In the genomic region with DNA sequence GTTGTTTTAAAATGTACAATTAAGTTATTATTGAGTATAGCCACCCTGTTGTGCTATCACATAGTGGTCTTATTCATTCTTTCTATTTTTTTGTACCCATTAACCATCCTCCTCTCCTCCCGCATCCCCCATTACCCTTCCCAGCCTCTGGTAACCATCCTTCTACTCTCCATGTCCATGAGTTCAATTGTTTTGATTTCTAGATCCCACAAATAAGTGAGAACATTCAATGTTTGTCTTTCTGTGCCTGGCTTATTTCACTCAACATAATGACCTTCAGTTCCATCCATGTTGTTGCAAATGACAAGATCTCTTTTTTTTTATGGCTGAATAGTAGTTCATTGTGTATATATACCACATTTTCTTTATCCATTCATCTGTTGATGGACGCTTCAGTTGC, we compare ENCODE assay signal across 6 cellular contexts.
DNase-seq lines count a peak whose midpoint lies in the region; ATAC-seq, FAIRE-seq and TF ChIP-seq lines count a peak whose summit lies in the region.
"Not testable (repeated sequence)": the region's sequence is repeated elsewhere in the genome, so short reads cannot be mapped to it uniquely, and the experiment has no call there.

No MANE protein-coding gene starts in this region.

- not testable (repeated sequence) for H3K4me1 ChIP-seq in A549; endothelial cell of umbilical vein (ENCODE audit: control insufficient read depth, extremely low read depth, insufficient read depth, low read length)

- TF ChIP-seq RAD21 in A549 (conservative IDR thresholded peaks at IDR 0.05 in 1 of 2, IDR thresholded peaks at IDR 0.05 in 1 of 2) = not testable (repeated sequence)

- not testable (repeated sequence) for TF ChIP-seq CTCF in A549 (IDR thresholded peaks at IDR 0.05); endothelial cell of umbilical vein (IDR thresholded peaks at IDR 0.05; ENCODE audit: extremely low read depth in 1 of 2, insufficient read depth in 1 of 2, low read depth in 1 of 2, low read length in 2 of 2)

- not testable (repeated sequence) for H3K79me2 ChIP-seq in endothelial cell of umbilical vein (ENCODE audit: control insufficient read depth, insufficient read depth, low read length)

- not testable (repeated sequence) for TF ChIP-seq EP300 in A549 (IDR thresholded peaks at IDR 0.05)

- CTCF ChIA-PET in A549 (lab: Yijun Ruan, JAX); endothelial cell of umbilical vein (lab: Charles Lee): not testable (repeated sequence)

- peak; percentile 97 for FAIRE-seq in A549 (lab: Jason Lieb, UNC)
- FAIRE-seq in endothelial cell of umbilical vein (lab: Jason Lieb, UNC) = peak; percentile 49

- not testable (repeated sequence) for TF ChIP-seq POLR2A in A549 (IDR thresholded peaks at IDR 0.05; ENCODE audit: low read length); endothelial cell of umbilical vein (IDR thresholded peaks at IDR 0.05; ENCODE audit: low read depth, low read length)

- H4K20me1 ChIP-seq in endothelial cell of umbilical vein (replicated peaks; ENCODE audit: control insufficient read depth, extremely low read depth, insufficient read depth, low read length) = not testable (repeated sequence)

- WGBS in A549 (ENCODE audit: missing lambda C conversion rate) = 13% methylated on average over 2 of the region's 2 CpGs

- not testable (repeated sequence) for H3K9me3 ChIP-seq in A549; endothelial cell of umbilical vein (replicated peaks; ENCODE audit: control insufficient read depth, insufficient read depth, low read length)

- not testable (repeated sequence) for BruUV-seq in endothelial cell of umbilical vein (replicated peaks; lab: Mats Ljungman, UMichigan)

- not testable (repeated sequence) for H3K9me1 ChIP-seq in endothelial cell of umbilical vein (replicated peaks; ENCODE audit: control insufficient read depth, extremely low read depth, insufficient read depth, low read length)

- dilution Hi-C loops in endothelial cell of umbilical vein (cut with MboI; ENCODE audit: extremely low pct_ligation_motif_present, low sequenced_read_pairs) = not testable (repeated sequence)

- H3K9ac ChIP-seq in endothelial cell of umbilical vein (replicated peaks; ENCODE audit: extremely low read depth, insufficient read depth, low read length) = not testable (repeated sequence)

- POLR2A ChIA-PET in A549 (lab: Yijun Ruan, JAX); endothelial cell of umbilical vein (lab: Charles Lee): not testable (repeated sequence)

- H3K36me3 ChIP-seq in endothelial cell of umbilical vein (ENCODE audit: control insufficient read depth in 2 of 2, extremely low read depth in 1 of 2, insufficient read depth in 2 of 2, low read length in 2 of 2) = not testable (repeated sequence)

- H3K27me3 ChIP-seq in endothelial cell of umbilical vein (ENCODE audit: control insufficient read depth in 2 of 2, insufficient read depth in 2 of 2, low read length in 2 of 2) = not testable (repeated sequence)

- intact Hi-C loops in endothelial cell of umbilical vein (cut with micrococcal nuclease) = not testable (repeated sequence)

- H3K4me2 ChIP-seq in A549; endothelial cell of umbilical vein (ENCODE audit: insufficient read depth, low read length): not testable (repeated sequence)

- H3K27ac ChIP-seq in A549; endothelial cell of umbilical vein (ENCODE audit: insufficient read depth, low read depth, low read length): not testable (repeated sequence)
- H3K27ac ChIP-seq in caudate nucleus (ENCODE audit: low read depth, low read length) (peak overlapping the region; percentile 80), substantia nigra (ENCODE audit: low read depth, low read length, poor library complexity, severe bottlenecking) (peak overlapping the region; percentile 71)

- not testable (repeated sequence) for DNase-seq in A549 (ENCODE audit: low read depth in 1 of 2, low spot score in 1 of 2); endothelial cell of umbilical vein (ENCODE audit: low read depth, low spot score)
- DNase-seq in caudate nucleus (lab: John Stamatoyannopoulos, UW) = peak in 11 of 61 donors; percentile 0 to 37 (median 4)
- DNase-seq in globus pallidus (ENCODE audit: low spot score) = peak; percentile 74
- DNase-seq in midbrain (lab: John Stamatoyannopoulos, UW) = peak; percentile 38
- peak in 8 of 49 donors; percentile 0 to 10 (median 2) for DNase-seq in substantia nigra (lab: John Stamatoyannopoulos, UW)

- ATAC-seq in A549 = not testable (repeated sequence)

- not testable (repeated sequence) for H3K4me3 ChIP-seq in A549; endothelial cell of umbilical vein (replicated peaks in 1 of 3; ENCODE audit: insufficient read depth in 1 of 3, low read depth in 1 of 3, low read length in 3 of 3)

- H2AFZ ChIP-seq in endothelial cell of umbilical vein (ENCODE audit: low read depth, low read length) = not testable (repeated sequence)
